2 cellular contexts compared by ENCODE assay signal in genomic region chr20:33328157-33328556, GRCh38.
TF ChIP-seq lines count a peak whose summit lies in the region.

No MANE protein-coding gene starts in this region.

TF ChIP-seq in GM23338, 12 proteins besides CTCF, POLR2A, EP300 and RAD21 (continued from another document):
- TF ChIP-seq JUNB (IDR thresholded peaks at IDR 0.05; ENCODE audit: unreplicated experiment): no peak
- no peak for TF ChIP-seq NANOG (IDR thresholded peaks at IDR 0.05; ENCODE audit: borderline replicate concordance)
- no peak for TF ChIP-seq ZNF462 (CRISPR knock-in tag; IDR thresholded peaks at IDR 0.05)
- no peak for TF ChIP-seq ZNF114 (CRISPR knock-in tag; IDR thresholded peaks at IDR 0.05)
- TF ChIP-seq ETS1 (IDR thresholded peaks at IDR 0.05): no peak
- TF ChIP-seq EZH2phosphoT487 (IDR thresholded peaks at IDR 0.05; ENCODE audit: unreplicated experiment): no peak
- no peak for TF ChIP-seq CREB1 (CRISPR knock-in tag; IDR thresholded peaks at IDR 0.05; ENCODE audit: low read depth)
- no peak for TF ChIP-seq STAT1 (IDR thresholded peaks at IDR 0.05; ENCODE audit: unreplicated experiment)
- TF ChIP-seq ZNF331 (CRISPR knock-in tag; IDR thresholded peaks at IDR 0.05; ENCODE audit: low read depth): no peak
- TF ChIP-seq REST (IDR thresholded peaks at IDR 0.05; ENCODE audit: unreplicated experiment): no peak
- TF ChIP-seq POLR2AphosphoS5 (IDR thresholded peaks at IDR 0.05; ENCODE audit: low read depth): no peak
TF ChIP-seq in GM23338: peak in this region for 0.

TF ChIP-seq in H1, 55 proteins besides CTCF, POLR2A, EP300 and RAD21 (continued from another document):
- TF ChIP-seq KDM1A (IDR thresholded peaks at IDR 0.05; ENCODE audit: borderline replicate concordance, low read length) (no peak), CHD1 (IDR thresholded peaks at IDR 0.05; ENCODE audit: low read depth, low read length) (no peak), EZH2 (IDR thresholded peaks at IDR 0.05; ENCODE audit: low read depth, low read length, severe bottlenecking) (no peak), SP1 (IDR thresholded peaks at IDR 0.05; ENCODE audit: low read depth, low read length) (no peak), ATF3 (IDR thresholded peaks at IDR 0.05; ENCODE audit: insufficient read depth, low read depth, low read length) (no peak), ATF2 (IDR thresholded peaks at IDR 0.05; ENCODE audit: low read length) (no peak), JUN (IDR thresholded peaks at IDR 0.05; ENCODE audit: low read depth, low read length) (no peak), POLR2AphosphoS5 (IDR thresholded peaks at IDR 0.05; ENCODE audit: low read depth, low read length) (no peak), RBBP5 (IDR thresholded peaks at IDR 0.05; ENCODE audit: borderline replicate concordance, low read depth, low read length) (no peak), PHF8 (conservative IDR thresholded peaks at IDR 0.05; ENCODE audit: low read depth, low read length) (no peak), RFX5 (IDR thresholded peaks at IDR 0.05; ENCODE audit: borderline replicate concordance, low read depth, low read length) (no peak)
